ENCODE assay signal across 15 cellular contexts in genomic region chr18:28125051-28125450, GRCh38.
"Had no signal": no experiment of that assay in that cellular context is flagged by ENCODE, and none has a peak within 500 bp of the region (broad histone marks: within the 10 kb centered on the region; RNA-seq: fewer than 3 reads in every experiment).

No MANE protein-coding gene starts in this region.

- H3K27me3 ChIP-seq: neural progenitor cell, spleen, transverse colon had no signal

- H3K4me3 ChIP-seq: neural progenitor cell, spleen, transverse colon had no signal

- H3K9me3 ChIP-seq: spleen, transverse colon had no signal

- H3K9ac ChIP-seq: neural progenitor cell, parathyroid adenoma had no signal

- H3K36me3 ChIP-seq: neural progenitor cell, spleen, transverse colon had no signal

- H3K27ac ChIP-seq: parathyroid adenoma, transverse colon had no signal

- H3K4me1 ChIP-seq: transverse colon had no signal

- DNase-seq: activated CD4-positive, alpha-beta T cell treated with anti-CD3 and anti-CD28 coated beads, Interleukin-2, amount 50 U/mL, for 1 hour; activated effector memory CD4-positive, alpha-beta T cell treated with anti-CD3 and anti-CD28 coated beads, Interleukin-2, amount 50 U/mL, for 16 hours; activated T-cell treated with anti-CD3 and anti-CD28 coated beads, Interleukin-2, amount 50 U/mL, for 1 hour; cortex of kidney; effector memory CD4-positive, alpha-beta T cell; glutamatergic neuron; mesendoderm; retina; spleen; stimulated activated CD4-positive, alpha-beta T cell treated with anti-CD3 and anti-CD28 coated beads, Interleukin-1b, Interleukin-23, amount 100 ng/mL, for 48 hours; stimulated activated naive CD4-positive, alpha-beta T cell; substantia nigra; transverse colon had no signal
